ENCODE assay signal across 8 cellular contexts in the genomic region with DNA sequence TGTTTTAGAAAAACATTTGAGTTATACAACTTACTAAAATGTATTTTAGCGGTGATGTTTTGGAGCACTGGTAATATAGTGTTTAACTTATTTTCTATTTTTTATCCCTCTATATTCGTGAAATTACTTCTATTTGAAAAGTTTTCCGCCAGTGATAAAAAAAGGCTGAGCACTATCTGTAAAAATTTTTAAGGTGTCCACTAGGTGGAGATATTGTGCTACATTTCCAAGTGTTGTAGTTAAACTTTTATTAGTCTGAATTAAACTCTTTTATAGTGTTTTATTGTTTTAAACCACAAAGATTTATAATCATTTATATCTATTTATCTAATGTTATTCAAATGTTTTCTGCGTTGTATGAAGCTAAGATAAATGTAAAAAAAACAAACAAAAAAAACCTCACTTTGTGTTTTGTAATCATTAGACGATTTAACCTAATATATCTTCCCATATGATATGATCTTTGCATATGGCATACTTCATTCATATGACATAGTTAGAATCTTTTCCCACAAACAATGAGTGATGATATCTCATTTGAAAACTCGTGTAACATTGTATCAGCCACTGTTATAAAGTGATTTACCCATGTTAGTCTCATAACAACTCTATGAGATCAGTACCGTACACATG. TPM values are rescaled to one million over a fixed set of nuclear protein-coding genes. Genes with fewer than 3 reads are reported as not detected.
DNase-seq lines count a peak whose midpoint lies in the region; ATAC-seq and TF ChIP-seq lines count a peak whose summit lies in the region.
"Not testable (repeated sequence)": the region's sequence is repeated elsewhere in the genome, so short reads cannot be mapped to it uniquely, and the experiment has no call there.

No MANE protein-coding gene starts in this region.

- TF ChIP-seq CTCF in KMS-11 (conservative IDR thresholded peaks at IDR 0.05; ENCODE audit: low read depth, low read length), result peak; percentile 77
- TF ChIP-seq CTCF in fibroblast of mammary gland (conservative IDR thresholded peaks at IDR 0.05; ENCODE audit: control insufficient read depth, insufficient read depth, low read depth, low read length), result peak; percentile 50
- peak; percentile 35 to 66 (median 54) for TF ChIP-seq CTCF in tibial nerve (IDR thresholded peaks at IDR 0.05)

- TF ChIP-seq POLR2A in tibial nerve (IDR thresholded peaks at IDR 0.05), result not testable (repeated sequence)

- not testable (repeated sequence) for H4K20me1 ChIP-seq in KMS-11 (ENCODE audit: insufficient read depth)

- TF ChIP-seq EP300 in tibial nerve (IDR thresholded peaks at IDR 0.05), result not testable (repeated sequence)

- DNase-seq in Caki2 (ENCODE audit: low read depth), result peak; percentile 24
- DNase-seq in NCI-H82 treated with DMSO at 0.1 percent for 48 hours (lab: John Stamatoyannopoulos, UW; ENCODE audit: unreplicated experiment), result peak; percentile 26
- DNase-seq in amniotic epithelial cell (ENCODE audit: low read depth), result peak; percentile 32
- peak; percentile 59 for DNase-seq in fibroblast of mammary gland (ENCODE audit: low read depth)
- DNase-seq in medulla oblongata (ENCODE audit: extremely low spot score), result peak; percentile 67
- not testable (repeated sequence) for DNase-seq in tibial nerve (ENCODE audit: low spot score in 2 of 2)

- not testable (repeated sequence) for H2AFZ ChIP-seq in KMS-11 (ENCODE audit: low read depth)

- 28 to 32% methylated on average over 7 of the region's 7 CpGs for WGBS in tibial nerve, 2 donors

- not testable (repeated sequence) for H3K4me2 ChIP-seq in KMS-11

- not testable (repeated sequence) for H3K27me3 ChIP-seq in KMS-11 (ENCODE audit: insufficient read depth, low read depth); tibial nerve

- not testable (repeated sequence) for H3K27ac ChIP-seq in KMS-11, tibial nerve

- H3K9ac ChIP-seq in KMS-11, result not testable (repeated sequence)

- peak; percentile 62 for ATAC-seq in GM21390 (IDR thresholded peaks at IDR 0.05; ENCODE audit: unreplicated experiment)

- in situ Hi-C loops in Caki2 (cut with HindIII; ENCODE audit: low pct_unique_long_range_greater_than_20kb, low sequenced_read_pairs), result not testable (repeated sequence)

- H3K4me1 ChIP-seq in KMS-11 (ENCODE audit: low read depth, poor library complexity, severe bottlenecking); tibial nerve: not testable (repeated sequence)

- not testable (repeated sequence) for H3K36me3 ChIP-seq in KMS-11 (ENCODE audit: insufficient read depth); tibial nerve

- not testable (repeated sequence) for H3K79me2 ChIP-seq in KMS-11 (ENCODE audit: insufficient read depth, low read depth)

- not testable (repeated sequence) for H3K4me3 ChIP-seq in KMS-11 (IDR thresholded peaks at IDR 0.05; ENCODE audit: insufficient read depth, low read depth, low read length); fibroblast of mammary gland (ENCODE audit: control insufficient read depth, low read depth, low read length); tibial nerve

- H3K9me3 ChIP-seq in tibial nerve, result not testable (repeated sequence)

RNA-seq across cellular contexts. Expression of gene ALG10B, which starts 11.8 kb away (rescaled TPM):
- 8.4 and 8.7 TPM in 2 replicates for total RNA-seq in Caki2 (2014; rRNA removed; shearing (Covaris generic); ENCODE audit: low replicate concordance)
- total RNA-seq in tibial nerve, result 1 to 10 TPM; 3.0 to 8.0 (median 5.5) TPM
